In genomic region chr7:100023526-100023925, GRCh38 we compare ENCODE assay signal across 17 cellular contexts. TPM values are rescaled to one million over a fixed set of nuclear protein-coding genes. Genes with fewer than 3 reads are reported as not detected.
DNase-seq lines count a peak whose midpoint lies in the region; TF ChIP-seq lines count a peak whose summit lies in the region.
"Had no signal": no experiment of that assay in that cellular context is flagged by ENCODE, and none has a peak within 500 bp of the region (broad histone marks: within the 10 kb centered on the region; RNA-seq: fewer than 3 reads in every experiment).

No MANE protein-coding gene starts in this region.

- H3K9me3 Mint-ChIP-seq in activated T-helper 1 cell treated with anti-CD3 and anti-CD28 coated beads, Interleukin-12 subunit alpha, Interleukin-12 subunit beta, Interleukin-2, Interleukin-4 antibody, amounts not matched to agents 30 ng/mL and 10 ng/mL and 1 ng/mL, durations not matched to agents 14 hours and 24 hours and 36 hours: no peaks in the 10 kb centered on the region
- H3K9me3 Mint-ChIP-seq in progenitor cell of endocrine pancreas (ENCODE audit: low read depth): no peaks in the 10 kb centered on the region
- H3K9me3 Mint-ChIP-seq: activated CD8-positive, alpha-beta T cell treated with anti-CD3 and anti-CD28 coated beads for 36 hours had no signal

- in situ Hi-C loops in ACHN (cut with HindIII; ENCODE audit: low pct_ligation_motif_present, low pct_unique_long_range_greater_than_20kb, low sequenced_read_pairs): no loop called here

- no peak overlapping the region for H3K4me3 Mint-ChIP-seq in activated T-helper 1 cell treated with anti-CD3 and anti-CD28 coated beads, Interleukin-12 subunit alpha, Interleukin-12 subunit beta, Interleukin-2, Interleukin-4 antibody, amounts not matched to agents 30 ng/mL and 10 ng/mL and 1 ng/mL, durations not matched to agents 14 hours and 24 hours and 36 hours
- no peak overlapping the region for H3K4me3 Mint-ChIP-seq in progenitor cell of endocrine pancreas (ENCODE audit: low read depth)
- H3K4me3 Mint-ChIP-seq: activated CD8-positive, alpha-beta T cell treated with anti-CD3 and anti-CD28 coated beads for 36 hours had no signal

- H3K27me3 Mint-ChIP-seq in activated T-helper 1 cell treated with anti-CD3 and anti-CD28 coated beads, Interleukin-12 subunit alpha, Interleukin-12 subunit beta, Interleukin-2, Interleukin-4 antibody, amounts not matched to agents 30 ng/mL and 10 ng/mL and 1 ng/mL, durations not matched to agents 14 hours and 24 hours and 36 hours (ENCODE audit: insufficient read depth): no peaks in the 10 kb centered on the region
- H3K27me3 Mint-ChIP-seq in progenitor cell of endocrine pancreas: no peaks in the 10 kb centered on the region
- H3K27me3 Mint-ChIP-seq: activated CD8-positive, alpha-beta T cell treated with anti-CD3 and anti-CD28 coated beads for 36 hours had no signal

- H3K4me1 Mint-ChIP-seq in activated T-helper 1 cell treated with anti-CD3 and anti-CD28 coated beads, Interleukin-12 subunit alpha, Interleukin-12 subunit beta, Interleukin-2, Interleukin-4 antibody, amounts not matched to agents 30 ng/mL and 10 ng/mL and 1 ng/mL, durations not matched to agents 14 hours and 24 hours and 36 hours (ENCODE audit: low read depth): peaks cover 53% of the 10 kb centered on the region
- peaks cover 21% of the 10 kb centered on the region for H3K4me1 Mint-ChIP-seq in progenitor cell of endocrine pancreas (ENCODE audit: low read depth)

- peak overlapping the region; percentile 94 for H3K27ac ChIP-seq in epithelial cell of prostate
- H3K27ac ChIP-seq: cardiac muscle cell, esophagus muscularis mucosa, left ventricle myocardium inferior, ovary, WERI-Rb-1 had no signal

- peak overlapping the region; percentile 44 for H3K27ac Mint-ChIP-seq in activated T-helper 1 cell treated with anti-CD3 and anti-CD28 coated beads, Interleukin-12 subunit alpha, Interleukin-12 subunit beta, Interleukin-2, Interleukin-4 antibody, amounts not matched to agents 30 ng/mL and 10 ng/mL and 1 ng/mL, durations not matched to agents 14 hours and 24 hours and 36 hours
- peak overlapping the region; percentile 73 for H3K27ac Mint-ChIP-seq in progenitor cell of endocrine pancreas
- H3K27ac Mint-ChIP-seq: activated CD8-positive, alpha-beta T cell treated with anti-CD3 and anti-CD28 coated beads for 36 hours had no signal

- TF ChIP-seq CTCF in progenitor cell of endocrine pancreas (IDR thresholded peaks at IDR 0.05; ENCODE audit: unreplicated experiment): no peak

- intact Hi-C loops in activated T-helper 1 cell treated with anti-CD3 and anti-CD28 coated beads, Interleukin-12 subunit alpha, Interleukin-12 subunit beta, Interleukin-2, Interleukin-4 antibody, amounts not matched to agents 30 ng/mL and 10 ng/mL and 1 ng/mL, durations not matched to agents 14 hours and 24 hours and 36 hours (cut with micrococcal nuclease): loop anchor here (10.0 kb wide), 1 partner anchor 401 kb away; the partner anchor contains the start of genes MEPCE and ZCWPW1

- H3K36me3 Mint-ChIP-seq in activated T-helper 1 cell treated with anti-CD3 and anti-CD28 coated beads, Interleukin-12 subunit alpha, Interleukin-12 subunit beta, Interleukin-2, Interleukin-4 antibody, amounts not matched to agents 30 ng/mL and 10 ng/mL and 1 ng/mL, durations not matched to agents 14 hours and 24 hours and 36 hours (ENCODE audit: low read depth): peaks cover 40% of the 10 kb centered on the region
- peaks cover 26% of the 10 kb centered on the region for H3K36me3 Mint-ChIP-seq in progenitor cell of endocrine pancreas (ENCODE audit: insufficient read depth)

- DNase-seq in activated T-helper 1 cell treated with anti-CD3 and anti-CD28 coated beads, Interleukin-12 subunit alpha, Interleukin-12 subunit beta, Interleukin-2, Interleukin-4 antibody, amounts not matched to agents 30 ng/mL and 10 ng/mL and 1 ng/mL, durations not matched to agents 14 hours and 24 hours and 36 hours (ENCODE audit: low spot score): no peak
- DNase-seq in epithelial cell of prostate (ENCODE audit: low read depth, low spot score): no peak
- no peak for DNase-seq in progenitor cell of endocrine pancreas (ENCODE audit: low spot score, unreplicated experiment)
- DNase-seq in NCI-H2227 treated with DMSO at 0.1 percent for 48 hours (lab: John Stamatoyannopoulos, UW): no peak
- DNase-seq in ACHN: no peak
- DNase-seq: activated CD8-positive, alpha-beta T cell treated with anti-CD3 and anti-CD28 coated beads for 36 hours; Calu3; left ventricle myocardium inferior; NCI-H1436; NCI-H69; stimulated activated CD4-positive, alpha-beta T cell treated with anti-CD3 and anti-CD28 coated beads, Interleukin-2, amount 100 ng/mL, for 24 hours; T-helper 2 cell; WERI-Rb-1 had no signal

RNA-seq across cellular contexts. Expression of gene ZKSCAN1, which starts 8.1 kb away (rescaled TPM):
- 62.5 and 63.1 TPM in 2 replicates for total RNA-seq in activated T-helper 1 cell treated with anti-CD3 and anti-CD28 coated beads, Interleukin-12 subunit alpha, Interleukin-12 subunit beta, Interleukin-2, Interleukin-4 antibody, amounts not matched to agents 30 ng/mL and 10 ng/mL and 1 ng/mL, durations not matched to agents 14 hours and 24 hours and 36 hours
- 196 and 209 TPM in 2 replicates for total RNA-seq in progenitor cell of endocrine pancreas

RNA-seq across cellular contexts. Expression of gene ZSCAN21, which starts 26.0 kb away (rescaled TPM):
- 6.8 and 9.8 TPM in 2 replicates for total RNA-seq in activated T-helper 1 cell treated with anti-CD3 and anti-CD28 coated beads, Interleukin-12 subunit alpha, Interleukin-12 subunit beta, Interleukin-2, Interleukin-4 antibody, amounts not matched to agents 30 ng/mL and 10 ng/mL and 1 ng/mL, durations not matched to agents 14 hours and 24 hours and 36 hours
- total RNA-seq in progenitor cell of endocrine pancreas: 20.7 and 22.8 TPM in 2 replicates

RNA-seq across cellular contexts. Expression of gene AZGP1, which starts 47.7 kb away (rescaled TPM):
- not detected in 2 replicates for total RNA-seq in activated T-helper 1 cell treated with anti-CD3 and anti-CD28 coated beads, Interleukin-12 subunit alpha, Interleukin-12 subunit beta, Interleukin-2, Interleukin-4 antibody, amounts not matched to agents 30 ng/mL and 10 ng/mL and 1 ng/mL, durations not matched to agents 14 hours and 24 hours and 36 hours
- not detected in 2 replicates for total RNA-seq in progenitor cell of endocrine pancreas
- total RNA-seq: activated CD8-positive, alpha-beta T cell treated with anti-CD3 and anti-CD28 coated beads for 36 hours; cardiac muscle cell; myocyte had no signal

RNA-seq across cellular contexts. Expression of gene ZNF3, which starts 58.0 kb away (rescaled TPM):
- 24.6 and 26.1 TPM in 2 replicates for total RNA-seq in activated T-helper 1 cell treated with anti-CD3 and anti-CD28 coated beads, Interleukin-12 subunit alpha, Interleukin-12 subunit beta, Interleukin-2, Interleukin-4 antibody, amounts not matched to agents 30 ng/mL and 10 ng/mL and 1 ng/mL, durations not matched to agents 14 hours and 24 hours and 36 hours
- 91.8 and 95.1 TPM in 2 replicates for total RNA-seq in progenitor cell of endocrine pancreas
